ENCODE assay signal across 8 cellular contexts in genomic region chr9:93003552-93004407, GRCh38.
DNase-seq lines count a peak whose midpoint lies in the region; ATAC-seq and FAIRE-seq lines count a peak whose summit lies in the region.

No MANE protein-coding gene starts in this region.

- no peaks in the 10 kb centered on the region for H3K36me3 ChIP-seq in mucosa of stomach (ENCODE audit: control insufficient read depth, insufficient read depth, low read length)

- peak overlapping the region; percentile 32 for H3K4me3 ChIP-seq in mucosa of stomach (ENCODE audit: low read length)

- H3K4me1 Mint-ChIP-seq in stimulated activated effector memory CD8-positive, alpha-beta T cell treated with anti-CD3 and anti-CD28 coated beads, Interleukin-12 subunit alpha, Interleukin-12 subunit beta, amount 100 ng/mL, for 72 hours: peaks cover 38% of the 10 kb centered on the region

- H3K9me3 ChIP-seq in mucosa of stomach (ENCODE audit: control insufficient read depth, low read length): no peaks in the 10 kb centered on the region

- H3K4me3 Mint-ChIP-seq in stimulated activated effector memory CD8-positive, alpha-beta T cell treated with anti-CD3 and anti-CD28 coated beads, Interleukin-12 subunit alpha, Interleukin-12 subunit beta, amount 100 ng/mL, for 72 hours: no peak overlapping the region

- peak; percentile 86 for ATAC-seq in stimulated activated effector memory CD8-positive, alpha-beta T cell treated with anti-CD3 and anti-CD28 coated beads, Interleukin-12 subunit alpha, Interleukin-12 subunit beta, amount 100 ng/mL, for 72 hours
- no peak for ATAC-seq in GM19397 (IDR thresholded peaks at IDR 0.05; ENCODE audit: unreplicated experiment)

- H3K9me3 Mint-ChIP-seq in stimulated activated effector memory CD8-positive, alpha-beta T cell treated with anti-CD3 and anti-CD28 coated beads, Interleukin-12 subunit alpha, Interleukin-12 subunit beta, amount 100 ng/mL, for 72 hours: peaks cover 4% of the 10 kb centered on the region

- H3K36me3 Mint-ChIP-seq in stimulated activated effector memory CD8-positive, alpha-beta T cell treated with anti-CD3 and anti-CD28 coated beads, Interleukin-12 subunit alpha, Interleukin-12 subunit beta, amount 100 ng/mL, for 72 hours: peaks cover 90% of the 10 kb centered on the region

- peak overlapping the region; percentile 90 for H3K27ac Mint-ChIP-seq in stimulated activated effector memory CD8-positive, alpha-beta T cell treated with anti-CD3 and anti-CD28 coated beads, Interleukin-12 subunit alpha, Interleukin-12 subunit beta, amount 100 ng/mL, for 72 hours

- no peaks in the 10 kb centered on the region for H3K27me3 ChIP-seq in mucosa of stomach (ENCODE audit: control insufficient read depth, insufficient read depth, low read length)

- H3K9ac ChIP-seq in mucosa of stomach (ENCODE audit: low read length): peak overlapping the region; percentile 41

- FAIRE-seq in GM19239 (lab: Jason Lieb, UNC): peak; percentile 88

- peaks cover 12% of the 10 kb centered on the region for H3K4me1 ChIP-seq in mucosa of stomach (ENCODE audit: control insufficient read depth, insufficient read depth, low read length)

- DNase-seq in AML-193 (lab: John Stamatoyannopoulos, UW) (peak; percentile 14 to 20), GM19239 (ENCODE audit: insufficient read length, low spot score) (peak; percentile 58), NCI-H510A (lab: John Stamatoyannopoulos, UW) (peak; percentile 42)
- DNase-seq in activated CD4-positive, alpha-beta T cell treated with anti-CD3 and anti-CD28 coated beads, Interleukin-2, amount 50 U/mL, for 4 hours: peak; percentile 59 to 61
- peak; percentile 21 for DNase-seq in effector CD8-positive, alpha-beta T cell (lab: John Stamatoyannopoulos, UW)
- peak; percentile 52 to 77 for DNase-seq in stimulated activated effector memory CD8-positive, alpha-beta T cell treated with anti-CD3 and anti-CD28 coated beads, Interleukin-12 subunit alpha, Interleukin-12 subunit beta, amount 100 ng/mL, for 72 hours (ENCODE audit: low spot score in 2 of 2)
